In the genomic region with DNA sequence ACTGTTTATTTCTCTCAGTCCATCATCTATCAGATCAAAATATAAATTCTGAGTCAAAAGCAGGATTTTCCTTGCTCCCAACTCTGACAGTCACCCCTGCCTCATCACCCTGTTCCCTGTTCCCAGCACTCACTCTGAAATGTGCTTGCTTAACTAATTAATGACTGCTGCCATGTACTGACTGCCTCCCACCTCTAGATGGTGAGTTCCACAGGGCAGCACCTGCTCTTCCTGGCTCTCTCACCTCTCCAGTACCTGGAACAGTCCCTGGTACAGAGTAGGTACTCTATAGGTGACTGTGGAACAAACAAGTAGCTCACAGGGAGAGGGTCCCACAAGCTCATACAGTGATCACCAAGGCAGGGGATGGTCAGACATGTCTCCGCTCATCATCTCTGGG, we compare ENCODE assay signal across 24 cellular contexts.
"Had no signal": no experiment of that assay in that cellular context is flagged by ENCODE, and none has a peak within 500 bp of the region (broad histone marks: within the 10 kb centered on the region; RNA-seq: fewer than 3 reads in every experiment).

No MANE protein-coding gene starts in this region.

- H3K36me3 Mint-ChIP-seq: activated naive CD8-positive, alpha-beta T cell treated with anti-CD3 and anti-CD28 coated beads, Interleukin-2, amount 10 ng/mL, durations not matched to agents 7 days and 5 days; immature natural killer cell; naive thymus-derived CD4-positive, alpha-beta T cell had no signal

- H3K27ac Mint-ChIP-seq: activated CD4-positive, alpha-beta memory T cell treated with anti-CD3 and anti-CD28 coated beads, Interleukin-2, amount 10 ng/mL, durations not matched to agents 7 days and 5 days; activated naive CD4-positive, alpha-beta T cell treated with anti-CD3 and anti-CD28 coated beads for 36 hours; activated naive CD8-positive, alpha-beta T cell treated with anti-CD3 and anti-CD28 coated beads, Interleukin-2, amount 10 ng/mL, durations not matched to agents 7 days and 5 days; activated T-cell treated with anti-CD3 and anti-CD28 coated beads, Interleukin-2, amount 50 U/mL, for 72 hours; effector memory CD8-positive, alpha-beta T cell; immature natural killer cell; naive thymus-derived CD4-positive, alpha-beta T cell; T-helper 17 cell had no signal

- H3K9me3 Mint-ChIP-seq: activated CD4-positive, alpha-beta memory T cell treated with anti-CD3 and anti-CD28 coated beads, Interleukin-2, amount 10 ng/mL, durations not matched to agents 7 days and 5 days; activated naive CD4-positive, alpha-beta T cell treated with anti-CD3 and anti-CD28 coated beads for 36 hours; activated naive CD8-positive, alpha-beta T cell treated with anti-CD3 and anti-CD28 coated beads, Interleukin-2, amount 10 ng/mL, durations not matched to agents 7 days and 5 days; activated T-cell treated with anti-CD3 and anti-CD28 coated beads, Interleukin-2, amount 50 U/mL, for 72 hours; effector memory CD8-positive, alpha-beta T cell; immature natural killer cell had no signal

- H3K27me3 ChIP-seq: colonic mucosa, gastrocnemius medialis, upper lobe of left lung had no signal

- H3K27ac ChIP-seq: colonic mucosa, dorsolateral prefrontal cortex, esophagus squamous epithelium, gastrocnemius medialis, heart left ventricle, prostate gland, thoracic aorta, upper lobe of left lung had no signal

- H3K4me3 Mint-ChIP-seq: activated CD4-positive, alpha-beta memory T cell treated with anti-CD3 and anti-CD28 coated beads, Interleukin-2, amount 10 ng/mL, durations not matched to agents 7 days and 5 days; activated naive CD4-positive, alpha-beta T cell treated with anti-CD3 and anti-CD28 coated beads for 36 hours; activated naive CD8-positive, alpha-beta T cell treated with anti-CD3 and anti-CD28 coated beads, Interleukin-2, amount 10 ng/mL, durations not matched to agents 7 days and 5 days; activated T-cell treated with anti-CD3 and anti-CD28 coated beads, Interleukin-2, amount 50 U/mL, for 72 hours; effector memory CD8-positive, alpha-beta T cell; immature natural killer cell; naive thymus-derived CD4-positive, alpha-beta T cell; T-helper 17 cell had no signal

- H3K9me3 ChIP-seq: colonic mucosa, esophagus squamous epithelium, gastrocnemius medialis, heart left ventricle, prostate gland, thoracic aorta, upper lobe of left lung had no signal

- H3K4me1 ChIP-seq: colonic mucosa, esophagus squamous epithelium, gastrocnemius medialis, heart left ventricle, prostate gland, upper lobe of left lung had no signal

- DNase-seq: activated CD4-positive, alpha-beta memory T cell treated with anti-CD3 and anti-CD28 coated beads, Interleukin-2, amount 10 ng/mL, durations not matched to agents 7 days and 5 days; activated CD4-positive, alpha-beta T cell treated with anti-CD3 and anti-CD28 coated beads for 4 hours; activated CD4-positive, CD25-positive, alpha-beta regulatory T cell; activated effector memory CD4-positive, alpha-beta T cell treated with Interleukin-2 at 50 U/mL for 16 hours; activated naive CD4-positive, alpha-beta T cell treated with anti-CD3 and anti-CD28 coated beads for 36 hours; activated naive CD8-positive, alpha-beta T cell treated with anti-CD3 and anti-CD28 coated beads, Interleukin-2, amount 10 ng/mL, durations not matched to agents 7 days and 5 days; activated T-cell treated with anti-CD3 and anti-CD28 coated beads, Interleukin-2, amount 50 U/mL, for 72 hours; amniotic stem cell; colonic mucosa; dorsolateral prefrontal cortex; effector memory CD8-positive, alpha-beta T cell; esophagus squamous epithelium; gastrocnemius medialis; heart left ventricle; immature natural killer cell; naive thymus-derived CD4-positive, alpha-beta T cell; stimulated activated CD4-positive, alpha-beta T cell treated with anti-CD3 and anti-CD28 coated beads, Interleukin-4, amount 100 ng/mL, for 24 hours; stimulated activated naive CD4-positive, alpha-beta T cell treated with Interleukin-2 at 50 U/mL for 16 hours; T-helper 17 cell had no signal

- ATAC-seq: activated T-cell treated with anti-CD3 and anti-CD28 coated beads, Interleukin-2, amount 50 U/mL, for 72 hours; effector memory CD8-positive, alpha-beta T cell; gastrocnemius medialis; heart left ventricle; left lobe of liver; naive thymus-derived CD4-positive, alpha-beta T cell; T-helper 17 cell had no signal

- H3K4me3 ChIP-seq: colonic mucosa, dorsolateral prefrontal cortex, esophagus squamous epithelium, gastrocnemius medialis, heart left ventricle, lung, prostate gland, thoracic aorta, upper lobe of left lung had no signal

- H3K4me1 Mint-ChIP-seq: activated CD4-positive, alpha-beta memory T cell treated with anti-CD3 and anti-CD28 coated beads, Interleukin-2, amount 10 ng/mL, durations not matched to agents 7 days and 5 days; activated naive CD8-positive, alpha-beta T cell treated with anti-CD3 and anti-CD28 coated beads, Interleukin-2, amount 10 ng/mL, durations not matched to agents 7 days and 5 days; immature natural killer cell; naive thymus-derived CD4-positive, alpha-beta T cell; T-helper 17 cell had no signal

- H3K36me3 ChIP-seq: colonic mucosa, esophagus squamous epithelium, gastrocnemius medialis, heart left ventricle, prostate gland, thoracic aorta, upper lobe of left lung had no signal
